In genomic region chr2:154518872-154519271, GRCh38 we compare ENCODE assay signal across 11 cellular contexts.
"Had no signal": no experiment of that assay in that cellular context is flagged by ENCODE, and none has a peak within 500 bp of the region (broad histone marks: within the 10 kb centered on the region; RNA-seq: fewer than 3 reads in every experiment).

No MANE protein-coding gene starts in this region.

- FAIRE-seq: H1, H54 had no signal

- H3K4me2 ChIP-seq: GM23338 had no signal

- H3K4me1 ChIP-seq: HAP-1 had no signal

- H2AFZ ChIP-seq: GM23248 had no signal

- H3K27ac Mint-ChIP-seq: GM23338, H9, HFFc6 had no signal

- H3K9me3 ChIP-seq: HAP-1 had no signal

- H3K9ac ChIP-seq: GM23248 had no signal

- H3K36me3 ChIP-seq: HAP-1 had no signal

- DNase-seq: GM23248, GOT3, H7, H9, HCEC 1CT, HFFc6 had no signal

- ATAC-seq: GM23338, HCT116 had no signal

- H3K27ac ChIP-seq: GM23248 had no signal

- H3K9me3 Mint-ChIP-seq: GM23338, H9 had no signal

- H3K4me3 ChIP-seq: GM23248, GM23338, HAP-1 had no signal

- H3K4me3 Mint-ChIP-seq: GM23338, H9, HFFc6 had no signal
